In genomic region chr17:81552244-81553017, GRCh38 we compare ENCODE assay signal across 1 cellular context.
A peak's percentile ranks its signal among the peaks of the same experiment; 100 is the strongest.
TF ChIP-seq lines count a peak whose summit lies in the region.

Gene FAAP100 (minus strand): TSS chr17:81552353. CDS start chr17:81552330, 23 bp downstream.

TF ChIP-seq in HepG2, 621 proteins besides CTCF, POLR2A, EP300 and RAD21 (continued from another document and continues in another):
- TF ChIP-seq SNAPC5 (CRISPR knock-in tag; IDR thresholded peaks at IDR 0.05; ENCODE audit: borderline replicate concordance) (no peak), ZUFSP (CRISPR knock-in tag; IDR thresholded peaks at IDR 0.05; ENCODE audit: borderline replicate concordance) (no peak), ZFYVE20 (CRISPR knock-in tag; IDR thresholded peaks at IDR 0.05; ENCODE audit: borderline replicate concordance, low read depth) (no peak), RFX5 (IDR thresholded peaks at IDR 0.05; ENCODE audit: low read depth, low read length) (no peak), CSRNP2 (CRISPR knock-in tag; conservative IDR thresholded peaks at IDR 0.05; ENCODE audit: low read depth) (no peak), HNRNPH1 (optimal IDR thresholded peaks at IDR 0.05; ENCODE audit: low read depth, low read length) (no peak), TAF1 (CRISPR knock-in tag; IDR thresholded peaks at IDR 0.05) (peak; percentile 70), ZNF589 (CRISPR knock-in tag; conservative IDR thresholded peaks at IDR 0.05) (no peak), MNT (IDR thresholded peaks at IDR 0.05) (peak; percentile 47; the same call in 1 of the 2 replicates), ARID5B (CRISPR knock-in tag; IDR thresholded peaks at IDR 0.05) (peak; percentile 6), SRY (CRISPR knock-in tag; IDR thresholded peaks at IDR 0.05) (no peak; the same call in none of the 2 replicates), RBFOX2 (IDR thresholded peaks at IDR 0.05; ENCODE audit: low read depth, low read length) (peak; percentile 95), MTA1 (CRISPR knock-in tag; IDR thresholded peaks at IDR 0.05; ENCODE audit: borderline replicate concordance) (no peak), ZNF256 (CRISPR knock-in tag; conservative IDR thresholded peaks at IDR 0.05) (no peak), LBX2 (CRISPR knock-in tag; IDR thresholded peaks at IDR 0.05; ENCODE audit: borderline replicate concordance) (0 out of 2 replicates have a peak, but pooled peaks have one; percentile 69), ZNF891 (CRISPR knock-in tag; IDR thresholded peaks at IDR 0.05) (peak; percentile 66; the same call in 1 of the 2 replicates), THAP8 (CRISPR knock-in tag; IDR thresholded peaks at IDR 0.05; ENCODE audit: borderline replicate concordance) (no peak; the same call in none of the 2 replicates), FOXO1 (CRISPR knock-in tag; IDR thresholded peaks at IDR 0.05) (peak; percentile 50; the same call in 1 of the 2 replicates), YEATS2 (CRISPR knock-in tag; IDR thresholded peaks at IDR 0.05; ENCODE audit: borderline replicate concordance) (peak; percentile 57), RAD51 (IDR thresholded peaks at IDR 0.05; ENCODE audit: borderline replicate concordance) (no peak), MIXL1 (CRISPR knock-in tag; IDR thresholded peaks at IDR 0.05) (no peak), KDM6A (CRISPR knock-in tag; IDR thresholded peaks at IDR 0.05; ENCODE audit: low read depth) (no peak), SMARCE1 (IDR thresholded peaks at IDR 0.05; ENCODE audit: borderline replicate concordance) (no peak), ZNF225 (CRISPR knock-in tag; IDR thresholded peaks at IDR 0.05) (0 out of 2 replicates have a peak, but pooled peaks have one; percentile 11), MAFG (CRISPR knock-in tag; IDR thresholded peaks at IDR 0.05) (0 out of 2 replicates have a peak, but pooled peaks have one; percentile 17), NFATC3 (CRISPR knock-in tag; IDR thresholded peaks at IDR 0.05) (peak; percentile 90), HDAC6 (IDR thresholded peaks at IDR 0.05; ENCODE audit: low read depth, low read length) (no peak), BRF2 (CRISPR knock-in tag; IDR thresholded peaks at IDR 0.05) (0 out of 2 replicates have a peak, but pooled peaks have one; percentile 56), BATF2 (CRISPR knock-in tag; IDR thresholded peaks at IDR 0.05) (no peak), ZNF550 (CRISPR knock-in tag; IDR thresholded peaks at IDR 0.05; ENCODE audit: borderline replicate concordance) (no peak; the same call in 1 of the 2 replicates), ZNF839 (CRISPR knock-in tag; IDR thresholded peaks at IDR 0.05; ENCODE audit: borderline replicate concordance) (no peak; the same call in 1 of the 2 replicates), STAT6 (CRISPR knock-in tag; IDR thresholded peaks at IDR 0.05; ENCODE audit: borderline replicate concordance) (no peak; the same call in 1 of the 2 replicates), ETV5 (CRISPR knock-in tag; IDR thresholded peaks at IDR 0.05; ENCODE audit: borderline replicate concordance) (peak; percentile 57; the same call in 1 of the 2 replicates), SNAI1 (CRISPR knock-in tag; IDR thresholded peaks at IDR 0.05; ENCODE audit: borderline replicate concordance) (no peak), CAMTA2 (CRISPR knock-in tag; IDR thresholded peaks at IDR 0.05; ENCODE audit: borderline replicate concordance) (no peak), POLR2G (IDR thresholded peaks at IDR 0.05; ENCODE audit: low read depth, low read length) (peak; percentile 78), TAF15 (IDR thresholded peaks at IDR 0.05; ENCODE audit: low read depth, low read length, poor library complexity, severe bottlenecking) (no peak), KAT7 (CRISPR knock-in tag; IDR thresholded peaks at IDR 0.05; ENCODE audit: borderline replicate concordance) (peak; percentile 61; the same call in 1 of the 2 replicates), FOXK2 (IDR thresholded peaks at IDR 0.05) (no peak), ZBTB7A (CRISPR knock-in tag; IDR thresholded peaks at IDR 0.05) (no peak), MLLT10 (CRISPR knock-in tag; IDR thresholded peaks at IDR 0.05) (no peak), NFRKB (IDR thresholded peaks at IDR 0.05) (no peak), ZNF510 (CRISPR knock-in tag; IDR thresholded peaks at IDR 0.05; ENCODE audit: low read depth) (peak; percentile 56; the same call in 1 of the 2 replicates), ZNF274 (CRISPR knock-in tag; IDR thresholded peaks at IDR 0.05) (no peak), UBTF (CRISPR knock-in tag; IDR thresholded peaks at IDR 0.05) (peak; percentile 60), ZNF547 (CRISPR knock-in tag; IDR thresholded peaks at IDR 0.05) (peak; percentile 73; the same call in 1 of the 2 replicates), HOXD1 (CRISPR knock-in tag; IDR thresholded peaks at IDR 0.05) (peak; percentile 32; the same call in 1 of the 2 replicates), SRF (IDR thresholded peaks at IDR 0.05; ENCODE audit: low read depth, low read length) (no peak), ARHGAP35 (CRISPR knock-in tag; IDR thresholded peaks at IDR 0.05; ENCODE audit: borderline replicate concordance) (no peak; the same call in 1 of the 2 replicates), ZNF737 (CRISPR knock-in tag; IDR thresholded peaks at IDR 0.05; ENCODE audit: borderline replicate concordance) (no peak), MTA3 (CRISPR knock-in tag; IDR thresholded peaks at IDR 0.05) (no peak)
